ENCODE assay signal across 1 cellular context in the genomic region with DNA sequence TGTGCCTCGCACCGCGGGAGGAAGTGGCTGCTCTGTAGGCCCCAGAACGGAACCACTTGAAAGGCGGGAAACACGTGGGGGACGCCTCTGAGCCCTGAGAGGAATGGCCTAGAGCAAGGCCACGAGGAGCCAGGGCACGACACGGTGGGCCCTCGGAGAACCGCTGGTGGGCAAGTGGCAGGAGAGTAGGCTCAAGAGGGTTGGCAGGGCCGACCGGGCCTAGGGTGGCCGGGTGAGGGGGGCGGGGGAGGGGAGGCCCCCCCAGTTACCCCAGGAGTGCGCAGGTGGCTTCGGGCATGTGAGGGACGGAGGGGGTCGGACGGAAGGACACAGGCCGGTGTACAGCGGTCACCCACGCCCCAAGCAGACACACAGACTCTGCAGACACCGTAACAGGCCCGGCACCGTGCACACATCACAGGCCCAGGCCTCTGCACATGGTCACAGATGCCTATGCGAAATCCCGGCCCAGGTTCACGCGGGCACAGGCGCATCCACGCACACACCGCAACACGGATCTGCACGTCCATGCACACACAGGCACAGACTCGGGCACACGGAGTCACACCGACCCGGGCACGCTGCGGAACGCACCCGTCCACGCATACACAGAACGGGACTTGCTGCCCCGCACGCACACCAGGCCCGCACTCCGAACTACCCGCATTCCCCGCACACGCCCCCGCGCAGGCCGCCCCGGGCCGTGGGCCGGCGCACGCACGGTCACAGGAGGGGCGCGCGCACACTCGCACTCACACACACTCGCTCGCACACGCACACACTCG.
TF ChIP-seq lines count a peak whose summit lies in the region.

TSS of gene MGAT3 (plus strand) at position 751 of the 785 bp plus-strand sequence. CDS start 30,336 bp downstream, outside the sequence.

TF ChIP-seq in GM12878, 131 proteins besides CTCF, POLR2A, EP300 and RAD21 (continued from another document):
- TF ChIP-seq, protein P1, sequence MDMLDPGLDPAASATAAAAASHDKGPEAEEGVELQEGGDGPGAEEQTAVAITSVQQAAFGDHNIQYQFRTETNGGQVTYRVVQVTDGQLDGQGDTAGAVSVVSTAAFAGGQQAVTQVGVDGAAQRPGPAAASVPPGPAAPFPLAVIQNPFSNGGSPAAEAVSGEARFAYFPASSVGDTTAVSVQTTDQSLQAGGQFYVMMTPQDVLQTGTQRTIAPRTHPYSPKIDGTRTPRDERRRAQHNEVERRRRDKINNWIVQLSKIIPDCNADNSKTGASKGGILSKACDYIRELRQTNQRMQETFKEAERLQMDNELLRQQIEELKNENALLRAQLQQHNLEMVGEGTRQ (IDR thresholded peaks at IDR 0.05; ENCODE audit: borderline replicate concordance, low read depth, low read length) = no peak
- TF ChIP-seq SRF (IDR thresholded peaks at IDR 0.05; ENCODE audit: low read depth in 2 of 2, low read length in 2 of 2) (no peak), EGR1 (IDR thresholded peaks at IDR 0.05; ENCODE audit: borderline replicate concordance in 1 of 2, low read depth in 2 of 2, low read length in 2 of 2) (peak in 1 of 2 experiments; percentile 72; a peak in 2 of 3 replicates), TCF3 (IDR thresholded peaks at IDR 0.05; ENCODE audit: borderline replicate concordance, insufficient read depth, low read depth, low read length) (0 out of 2 replicates have a peak, but pooled peaks have one; percentile 49), PAX5 (IDR thresholded peaks at IDR 0.05; ENCODE audit: borderline replicate concordance, low read depth, low read length) (no peak), BHLHE40 (IDR thresholded peaks at IDR 0.05; ENCODE audit: borderline replicate concordance in 1 of 2, low read depth in 2 of 2, low read length in 1 of 2) (peak in 1 of 2 experiments; percentile 48; a peak in 2 of 4 replicates), WRNIP1 (IDR thresholded peaks at IDR 0.05; ENCODE audit: borderline replicate concordance, low read depth, low read length) (no peak), SP1 (IDR thresholded peaks at IDR 0.05; ENCODE audit: low read depth, low read length) (no peak), BACH1 (IDR thresholded peaks at IDR 0.05; ENCODE audit: borderline replicate concordance) (no peak), CEBPB (IDR thresholded peaks at IDR 0.05; ENCODE audit: borderline replicate concordance in 1 of 2, low read depth in 2 of 2, low read length in 2 of 2) (no peak), BCL3 (IDR thresholded peaks at IDR 0.05; ENCODE audit: borderline replicate concordance, insufficient read depth, low read depth, low read length, poor library complexity, severe bottlenecking) (peak; percentile 9), LARP7 (IDR thresholded peaks at IDR 0.05) (peak; percentile 60; the same call in 1 of the 2 replicates), IKZF1 (conservative IDR thresholded peaks at IDR 0.05) (peak; percentile 34; the same call in 1 of the 2 replicates), GATAD2B (conservative IDR thresholded peaks at IDR 0.05; ENCODE audit: low read depth) (peak; percentile 79), HDAC2 (IDR thresholded peaks at IDR 0.05) (no peak), POLR2AphosphoS5 (IDR thresholded peaks at IDR 0.05; ENCODE audit: low read length) (no peak)
- TF ChIP-seq, protein P2, sequence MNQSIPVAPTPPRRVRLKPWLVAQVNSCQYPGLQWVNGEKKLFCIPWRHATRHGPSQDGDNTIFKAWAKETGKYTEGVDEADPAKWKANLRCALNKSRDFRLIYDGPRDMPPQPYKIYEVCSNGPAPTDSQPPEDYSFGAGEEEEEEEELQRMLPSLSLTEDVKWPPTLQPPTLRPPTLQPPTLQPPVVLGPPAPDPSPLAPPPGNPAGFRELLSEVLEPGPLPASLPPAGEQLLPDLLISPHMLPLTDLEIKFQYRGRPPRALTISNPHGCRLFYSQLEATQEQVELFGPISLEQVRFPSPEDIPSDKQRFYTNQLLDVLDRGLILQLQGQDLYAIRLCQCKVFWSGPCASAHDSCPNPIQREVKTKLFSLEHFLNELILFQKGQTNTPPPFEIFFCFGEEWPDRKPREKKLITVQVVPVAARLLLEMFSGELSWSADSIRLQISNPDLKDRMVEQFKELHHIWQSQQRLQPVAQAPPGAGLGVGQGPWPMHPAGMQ (IDR thresholded peaks at IDR 0.05; ENCODE audit: borderline replicate concordance) = no peak
- TF ChIP-seq, protein P3, sequence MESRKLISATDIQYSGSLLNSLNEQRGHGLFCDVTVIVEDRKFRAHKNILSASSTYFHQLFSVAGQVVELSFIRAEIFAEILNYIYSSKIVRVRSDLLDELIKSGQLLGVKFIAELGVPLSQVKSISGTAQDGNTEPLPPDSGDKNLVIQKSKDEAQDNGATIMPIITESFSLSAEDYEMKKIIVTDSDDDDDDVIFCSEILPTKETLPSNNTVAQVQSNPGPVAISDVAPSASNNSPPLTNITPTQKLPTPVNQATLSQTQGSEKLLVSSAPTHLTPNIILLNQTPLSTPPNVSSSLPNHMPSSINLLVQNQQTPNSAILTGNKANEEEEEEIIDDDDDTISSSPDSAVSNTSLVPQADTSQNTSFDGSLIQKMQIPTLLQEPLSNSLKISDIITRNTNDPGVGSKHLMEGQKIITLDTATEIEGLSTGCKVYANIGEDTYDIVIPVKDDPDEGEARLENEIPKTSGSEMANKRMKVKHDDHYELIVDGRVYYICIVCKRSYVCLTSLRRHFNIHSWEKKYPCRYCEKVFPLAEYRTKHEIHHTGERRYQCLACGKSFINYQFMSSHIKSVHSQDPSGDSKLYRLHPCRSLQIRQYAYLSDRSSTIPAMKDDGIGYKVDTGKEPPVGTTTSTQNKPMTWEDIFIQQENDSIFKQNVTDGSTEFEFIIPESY (IDR thresholded peaks at IDR 0.05) = peak; percentile 60; the same call in 1 of the 2 replicates
